Comparison of ENCODE assay signal across 10 cellular contexts in the genomic region with DNA sequence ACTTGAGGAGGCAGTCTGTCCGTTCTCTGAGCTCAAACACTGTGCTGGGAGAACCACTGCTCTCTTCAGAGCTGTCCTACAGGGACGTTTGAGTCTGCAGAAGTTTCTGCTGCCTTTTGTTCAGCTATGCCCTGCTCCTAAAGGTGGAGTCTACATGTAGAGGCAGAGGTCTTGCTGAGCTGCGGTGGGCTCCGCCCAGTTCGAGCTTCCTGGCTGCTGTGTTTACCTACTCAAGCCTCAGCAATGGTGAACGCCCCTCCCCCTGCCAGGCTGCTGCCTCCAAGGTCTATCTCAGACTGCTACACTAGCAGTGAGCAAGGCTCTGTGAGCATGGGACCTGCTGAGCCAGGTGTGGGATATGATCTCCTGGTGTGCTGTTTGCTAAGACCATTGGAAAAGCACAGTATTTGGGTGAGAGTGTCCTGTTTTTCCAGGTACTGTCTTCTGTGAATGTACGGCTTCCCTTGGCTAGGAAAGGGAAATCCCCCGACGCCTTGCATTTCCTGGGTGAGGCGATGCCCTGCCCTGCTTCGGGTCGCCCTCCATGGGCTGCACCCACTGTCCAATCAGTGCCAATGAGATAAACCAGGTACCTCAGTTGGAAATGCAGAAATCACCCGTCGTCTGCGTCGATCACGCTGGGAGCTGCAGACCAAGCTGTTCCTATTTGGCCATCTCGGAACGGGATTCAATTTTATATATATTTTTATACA. TPM values are rescaled to one million over a fixed set of nuclear protein-coding genes. Genes with fewer than 3 reads are reported as not detected.
DNase-seq lines count a peak whose midpoint lies in the region; ATAC-seq and TF ChIP-seq lines count a peak whose summit lies in the region.
"Had no signal": no experiment of that assay in that cellular context is flagged by ENCODE, and none has a peak within 500 bp of the region (broad histone marks: within the 10 kb centered on the region; RNA-seq: fewer than 3 reads in every experiment).

No MANE protein-coding gene starts in this region.

- H3K27me3 ChIP-seq in neural progenitor cell (no peaks in the 10 kb centered on the region), sigmoid colon (no peaks in the 10 kb centered on the region)
- H3K27me3 ChIP-seq: adrenal gland; BLaER1 treated with 17β-estradiol and CSF1 and Interleukin-3, amounts not matched to agents 10 nM and 100 nM had no signal

- H3K27me3 Mint-ChIP-seq in CD14-positive monocyte (ENCODE audit: low read depth in 3 of 3) (no peaks in the 10 kb centered on the region), neural progenitor cell (ENCODE audit: insufficient read depth, low read depth) (peaks cover 5% of the 10 kb centered on the region)

- H3K27ac Mint-ChIP-seq in CD14-positive monocyte (peak overlapping the region in 6 of 7 donors; percentile 33 to 63 (median 46)), neural progenitor cell (no peak overlapping the region)

- no peak overlapping the region for H3K27ac ChIP-seq in neural progenitor cell
- H3K27ac ChIP-seq in sigmoid colon, result no peak overlapping the region
- H3K27ac ChIP-seq: adrenal gland had no signal

- H3K4me3 ChIP-seq in neural progenitor cell (no peak overlapping the region), sigmoid colon (no peak overlapping the region)
- H3K4me3 ChIP-seq: adrenal gland; BLaER1 treated with 17β-estradiol and CSF1 and Interleukin-3, amounts not matched to agents 10 nM and 100 nM had no signal

- intact Hi-C loops in CD14-positive monocyte (cut with micrococcal nuclease) (no loop called here), sigmoid colon (cut with DNase I) (no loop called here)

- WGBS in sigmoid colon, 2 donors, result 71 to 73% methylated on average over 19 of the region's 19 CpGs

- H2AFZ ChIP-seq in neural progenitor cell (replicated peaks), result no peak overlapping the region

- H3K4me1 Mint-ChIP-seq in CD14-positive monocyte (peaks cover 35% of the 10 kb centered on the region), neural progenitor cell (no peaks in the 10 kb centered on the region)

- ATAC-seq in GM21717 (IDR thresholded peaks at IDR 0.05; ENCODE audit: unreplicated experiment), result no peak

- TF ChIP-seq CTCF in CD14-positive monocyte (IDR thresholded peaks at IDR 0.05) (no peak), neural progenitor cell (IDR thresholded peaks at IDR 0.05) (no peak), sigmoid colon (IDR thresholded peaks at IDR 0.05) (no peak)

- no peaks in the 10 kb centered on the region for H4K20me1 ChIP-seq in neural progenitor cell (ENCODE audit: low read depth)

- DNase-seq in CD14-positive monocyte (ENCODE audit: low spot score) (no peak), SHP77 treated with DMSO at 0.1 percent for 48 hours (lab: John Stamatoyannopoulos, UW) (peak; percentile 36), neural progenitor cell (ENCODE audit: low spot score) (no peak), 8988T (no peak), SK-N-DZ (ENCODE audit: low spot score) (no peak), sigmoid colon (no peak)
- peak in 3 of 4 experiments; percentile 6 to 81 (median 64) for DNase-seq in activated naive CD4-positive, alpha-beta T cell (lab: John Stamatoyannopoulos, UW)

- H3K4me2 ChIP-seq in neural progenitor cell, result peak overlapping the region; percentile 10
- H3K4me2 ChIP-seq: BLaER1 treated with 17β-estradiol and CSF1 and Interleukin-3, amounts not matched to agents 10 nM and 100 nM had no signal

- peaks cover 70 to 88% of the 10 kb centered on the region in 2 donors for H3K36me3 Mint-ChIP-seq in CD14-positive monocyte
- peaks cover 29% of the 10 kb centered on the region for H3K36me3 Mint-ChIP-seq in neural progenitor cell

- H3K9ac ChIP-seq in neural progenitor cell, result no peak overlapping the region
- H3K9ac ChIP-seq: BLaER1 treated with 17β-estradiol and CSF1 and Interleukin-3, amounts not matched to agents 10 nM and 100 nM had no signal

- peaks cover 13% of the 10 kb centered on the region for H3F3A ChIP-seq in neural progenitor cell (ENCODE audit: low read depth)

- H3K9me3 Mint-ChIP-seq in CD14-positive monocyte (no peaks in the 10 kb centered on the region), neural progenitor cell (peaks cover 10% of the 10 kb centered on the region)

- H3K79me2 ChIP-seq in neural progenitor cell (ENCODE audit: low read depth), result no peaks in the 10 kb centered on the region

- TF ChIP-seq POLR2A in sigmoid colon (IDR thresholded peaks at IDR 0.05), result no peak

- H3K9me3 ChIP-seq in neural progenitor cell (ENCODE audit: low read depth) (no peaks in the 10 kb centered on the region), sigmoid colon (no peaks in the 10 kb centered on the region)
- H3K9me3 ChIP-seq: adrenal gland had no signal

- H3K4me3 Mint-ChIP-seq in CD14-positive monocyte (no peak overlapping the region), neural progenitor cell (no peak overlapping the region)

- H3K4me1 ChIP-seq in neural progenitor cell (peaks cover 11% of the 10 kb centered on the region), sigmoid colon (no peaks in the 10 kb centered on the region)
- H3K4me1 ChIP-seq: adrenal gland had no signal

- H3K36me3 ChIP-seq in neural progenitor cell (no peaks in the 10 kb centered on the region), sigmoid colon (peaks cover 0 to 31% (median 0%) of the 10 kb centered on the region in 4 donors)

- TF ChIP-seq EP300 in sigmoid colon (IDR thresholded peaks at IDR 0.05), result no peak

RNA-seq across cellular contexts. Expression of a gene that starts 58.5 kb away (rescaled TPM):
- polyA plus RNA-seq in CD14-positive monocyte (1 to 10 TPM; 3.9 to 4.8 TPM), sigmoid colon (10 to 100 TPM in 1 of 3 donors, 1 to 10 TPM in 2; 2.5 to 14.6 (median 3.0) TPM)
- total RNA-seq in neural progenitor cell (ENCODE audit: low replicate concordance) (29.2 and 45.4 TPM in 2 replicates), sigmoid colon (10 to 100 TPM; 10.3 to 13.9 (median 12.5) TPM)
- 7.3 and 13.0 TPM in 2 replicates for polyA plus RNA-seq in SK-N-DZ (2014; cell fraction: cytosol; rRNA removed)
- polyA plus RNA-seq in SK-N-DZ (2014; cell fraction: nucleus; rRNA removed), result 16.1 and 24.3 TPM in 2 replicates

Comparison
In these comparisons a context has a peak if more than half of its experiments do, and no peak if none do; other contexts are left out.
1. DNase-seq: peak in SHP77 treated with DMSO at 0.1 percent for 48 hours (single experiment) and activated naive CD4-positive, alpha-beta T cell (3 of 4); none in CD14-positive monocyte (single experiment), neural progenitor cell (single experiment), 8988T (single experiment), SK-N-DZ (single experiment) and sigmoid colon (single experiment).